Comparison of ENCODE assay signal across 2 cellular contexts in genomic region chr11:12202911-12203310, GRCh38.
TF ChIP-seq lines count a peak whose summit lies in the region.

No MANE protein-coding gene starts in this region.

TF ChIP-seq in SK-N-SH treated with all-trans-retinoic acid at 6 μM for 48 hours, 23 proteins besides CTCF, POLR2A, EP300 and RAD21:
- TF ChIP-seq POU6F1 (CRISPR knock-in tag; IDR thresholded peaks at IDR 0.05; ENCODE audit: borderline replicate concordance, low read depth), result no peak
- TF ChIP-seq ARNTL (CRISPR knock-in tag; IDR thresholded peaks at IDR 0.05; ENCODE audit: borderline replicate concordance, low read depth), result no peak
- TF ChIP-seq, protein P1, sequence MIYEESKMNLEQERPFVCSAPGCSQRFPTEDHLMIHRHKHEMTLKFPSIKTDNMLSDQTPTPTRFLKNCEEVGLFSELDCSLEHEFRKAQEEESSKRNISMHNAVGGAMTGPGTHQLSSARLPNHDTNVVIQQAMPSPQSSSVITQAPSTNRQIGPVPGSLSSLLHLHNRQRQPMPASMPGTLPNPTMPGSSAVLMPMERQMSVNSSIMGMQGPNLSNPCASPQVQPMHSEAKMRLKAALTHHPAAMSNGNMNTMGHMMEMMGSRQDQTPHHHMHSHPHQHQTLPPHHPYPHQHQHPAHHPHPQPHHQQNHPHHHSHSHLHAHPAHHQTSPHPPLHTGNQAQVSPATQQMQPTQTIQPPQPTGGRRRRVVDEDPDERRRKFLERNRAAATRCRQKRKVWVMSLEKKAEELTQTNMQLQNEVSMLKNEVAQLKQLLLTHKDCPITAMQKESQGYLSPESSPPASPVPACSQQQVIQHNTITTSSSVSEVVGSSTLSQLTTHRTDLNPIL (CRISPR knock-in tag; IDR thresholded peaks at IDR 0.05; ENCODE audit: low read depth), result no peak
- peak; percentile 67; the same call in 1 of the 2 replicates for TF ChIP-seq ZNF8 (CRISPR knock-in tag; IDR thresholded peaks at IDR 0.05)
- TF ChIP-seq PPARA (CRISPR knock-in tag; IDR thresholded peaks at IDR 0.05; ENCODE audit: borderline replicate concordance), result no peak

TF ChIP-seq in SK-N-SH, 30 proteins besides CTCF, POLR2A, EP300 and RAD21:
- TF ChIP-seq, protein P2, sequence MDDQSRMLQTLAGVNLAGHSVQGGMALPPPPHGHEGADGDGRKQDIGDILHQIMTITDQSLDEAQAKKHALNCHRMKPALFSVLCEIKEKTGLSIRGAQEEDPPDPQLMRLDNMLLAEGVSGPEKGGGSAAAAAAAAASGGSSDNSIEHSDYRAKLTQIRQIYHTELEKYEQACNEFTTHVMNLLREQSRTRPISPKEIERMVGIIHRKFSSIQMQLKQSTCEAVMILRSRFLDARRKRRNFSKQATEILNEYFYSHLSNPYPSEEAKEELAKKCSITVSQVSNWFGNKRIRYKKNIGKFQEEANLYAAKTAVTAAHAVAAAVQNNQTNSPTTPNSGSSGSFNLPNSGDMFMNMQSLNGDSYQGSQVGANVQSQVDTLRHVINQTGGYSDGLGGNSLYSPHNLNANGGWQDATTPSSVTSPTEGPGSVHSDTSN (IDR thresholded peaks at IDR 0.05), result no peak
- TF ChIP-seq CHD2 (IDR thresholded peaks at IDR 0.05; ENCODE audit: low read length, partially characterized antibody) (no peak), RFX5 (IDR thresholded peaks at IDR 0.05; ENCODE audit: low read length) (no peak), MXI1 (IDR thresholded peaks at IDR 0.05; ENCODE audit: low read depth, low read length) (no peak), TAF1 (IDR thresholded peaks at IDR 0.05; ENCODE audit: borderline replicate concordance, low read depth, low read length) (no peak), GATA2 (CRISPR knock-in tag; IDR thresholded peaks at IDR 0.05) (no peak), NRF1 (IDR thresholded peaks at IDR 0.05; ENCODE audit: low read depth, low read length) (no peak), MAX (IDR thresholded peaks at IDR 0.05; ENCODE audit: low read depth) (no peak), ELF1 (IDR thresholded peaks at IDR 0.05) (no peak), FOXM1 (IDR thresholded peaks at IDR 0.05; ENCODE audit: low read depth) (no peak), POLR2AphosphoS5 (IDR thresholded peaks at IDR 0.05; ENCODE audit: low read depth, low read length) (no peak), MEF2A (IDR thresholded peaks at IDR 0.05; ENCODE audit: borderline replicate concordance, low read depth) (no peak), RXRA (IDR thresholded peaks at IDR 0.05; ENCODE audit: borderline replicate concordance, low read depth) (no peak), TCF12 (IDR thresholded peaks at IDR 0.05) (no peak), REST (IDR thresholded peaks at IDR 0.05; ENCODE audit: low read depth, low read length) (no peak), ZBTB33 (IDR thresholded peaks at IDR 0.05; ENCODE audit: borderline replicate concordance, low read depth) (no peak), NFIC (IDR thresholded peaks at IDR 0.05; ENCODE audit: borderline replicate concordance) (no peak)
- TF ChIP-seq, protein P3, sequence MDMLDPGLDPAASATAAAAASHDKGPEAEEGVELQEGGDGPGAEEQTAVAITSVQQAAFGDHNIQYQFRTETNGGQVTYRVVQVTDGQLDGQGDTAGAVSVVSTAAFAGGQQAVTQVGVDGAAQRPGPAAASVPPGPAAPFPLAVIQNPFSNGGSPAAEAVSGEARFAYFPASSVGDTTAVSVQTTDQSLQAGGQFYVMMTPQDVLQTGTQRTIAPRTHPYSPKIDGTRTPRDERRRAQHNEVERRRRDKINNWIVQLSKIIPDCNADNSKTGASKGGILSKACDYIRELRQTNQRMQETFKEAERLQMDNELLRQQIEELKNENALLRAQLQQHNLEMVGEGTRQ (IDR thresholded peaks at IDR 0.05; ENCODE audit: borderline replicate concordance, low read depth, low read length), result no peak
- TF ChIP-seq, protein P4, sequence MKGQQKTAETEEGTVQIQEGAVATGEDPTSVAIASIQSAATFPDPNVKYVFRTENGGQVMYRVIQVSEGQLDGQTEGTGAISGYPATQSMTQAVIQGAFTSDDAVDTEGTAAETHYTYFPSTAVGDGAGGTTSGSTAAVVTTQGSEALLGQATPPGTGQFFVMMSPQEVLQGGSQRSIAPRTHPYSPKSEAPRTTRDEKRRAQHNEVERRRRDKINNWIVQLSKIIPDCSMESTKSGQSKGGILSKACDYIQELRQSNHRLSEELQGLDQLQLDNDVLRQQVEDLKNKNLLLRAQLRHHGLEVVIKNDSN (IDR thresholded peaks at IDR 0.05; ENCODE audit: borderline replicate concordance, low read depth), result no peak
